6 cellular contexts compared by ENCODE assay signal in the genomic region with DNA sequence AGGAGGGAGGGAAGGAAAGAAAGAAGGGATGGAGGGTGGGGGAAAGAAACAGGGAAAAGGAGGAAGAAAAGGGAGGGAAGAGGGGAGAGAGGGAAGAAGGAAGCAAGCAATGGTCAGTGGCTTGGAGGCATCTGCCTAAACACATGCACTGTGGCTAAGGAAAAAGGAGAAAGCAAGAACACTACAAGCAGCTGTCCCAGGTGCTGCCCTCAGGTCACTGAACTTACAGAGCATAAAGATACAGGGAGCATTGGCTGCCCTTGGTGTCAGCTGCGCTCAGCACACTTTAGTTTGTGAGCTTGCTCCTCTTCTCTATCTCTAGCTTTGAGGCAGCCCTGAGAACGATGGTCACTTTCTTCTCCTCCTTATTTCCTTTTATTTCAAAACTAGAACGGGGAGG. TPM values are rescaled to one million over a fixed set of nuclear protein-coding genes. Genes with fewer than 3 reads are reported as not detected.
"Had no signal": no experiment of that assay in that cellular context is flagged by ENCODE, and none has a peak within 500 bp of the region (broad histone marks: within the 10 kb centered on the region; RNA-seq: fewer than 3 reads in every experiment).

No MANE protein-coding gene starts in this region.

RNA-seq across cellular contexts. Expression of a gene that starts 52.8 kb away (rescaled TPM):
- total RNA-seq: cardiac muscle cell had no signal
- polyA plus RNA-seq: cardiac muscle cell had no signal

RNA-seq across cellular contexts. Expression of a gene that starts 57.9 kb away (rescaled TPM):
- total RNA-seq: adrenal gland, aorta, astrocyte, body of pancreas, cardiac muscle cell, chondrocyte had no signal
- polyA plus RNA-seq: adrenal gland, aorta had no signal
